ENCODE assay signal across 8 cellular contexts in the genomic region with DNA sequence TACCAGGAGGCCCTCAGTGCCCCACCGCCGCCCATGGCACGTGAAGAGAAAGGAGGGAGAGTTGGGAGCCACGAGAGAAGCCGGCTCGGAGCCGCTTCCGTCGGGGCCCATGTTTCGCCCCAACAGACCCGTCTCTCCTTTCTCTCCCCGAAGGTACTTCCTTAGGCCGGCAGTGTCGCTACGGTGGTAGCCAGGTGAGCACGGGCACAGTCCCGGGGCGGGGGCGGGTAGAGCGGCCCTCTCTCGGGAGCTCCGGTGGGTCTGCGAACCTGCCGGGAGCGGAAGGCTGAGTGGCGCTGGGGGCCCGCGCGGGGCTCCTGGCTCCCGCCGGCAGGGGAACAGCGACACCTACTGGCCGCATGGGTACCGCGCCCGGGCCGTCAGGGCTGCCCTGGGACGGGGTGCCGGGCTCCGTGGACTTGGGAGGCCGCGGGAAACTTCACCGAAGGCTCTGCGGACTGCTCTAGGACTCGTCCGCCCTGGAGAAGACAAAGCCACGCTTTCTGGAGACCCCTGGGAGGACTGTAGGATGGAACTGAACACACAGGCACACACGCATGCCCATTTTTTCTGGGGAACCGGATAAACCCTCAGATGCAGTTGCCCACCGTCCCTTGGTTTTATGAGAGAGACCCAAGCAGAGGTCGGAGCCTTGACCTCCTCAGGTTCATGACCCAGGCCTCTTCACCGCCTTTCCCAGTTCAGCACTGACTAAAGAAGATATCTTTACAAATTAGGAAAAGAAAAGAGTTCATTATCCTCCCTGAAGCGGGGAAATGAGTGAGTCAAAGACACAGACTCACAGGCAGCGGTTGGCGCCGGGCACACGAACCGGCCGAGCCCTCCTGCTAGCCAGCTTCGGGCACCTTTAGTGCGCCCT.
A peak's percentile ranks its signal among the peaks of the same experiment; 100 is the strongest.
DNase-seq lines count a peak whose midpoint lies in the region; ATAC-seq and TF ChIP-seq lines count a peak whose summit lies in the region.

No MANE protein-coding gene starts in this region.

- DNase-seq in AG10803 (ENCODE audit: low read depth) (peak; percentile 19), NCI-H69 (lab: John Stamatoyannopoulos, UW) (peak; percentile 90), endothelial cell (ENCODE audit: low spot score) (peak; percentile 95), mucosa of gallbladder (ENCODE audit: low spot score) (peak; percentile 59)
- DNase-seq in activated CD8-positive, alpha-beta memory T cell treated with anti-CD3 and anti-CD28 coated beads for 48 hours (ENCODE audit: low read depth in 2 of 3, low spot score in 2 of 3): peak; percentile 53 to 84 (median 76)
- DNase-seq in stimulated activated CD8-positive, alpha-beta memory T cell treated with anti-CD3 and anti-CD28 coated beads, Interleukin-4, amount 100 ng/mL, for 4 hours (ENCODE audit: low read depth in 2 of 2, low spot score in 1 of 2): peak; percentile 37 to 67

- H3K4me3 Mint-ChIP-seq in endothelial cell (ENCODE audit: unreplicated experiment): peak overlapping the region; percentile 31

- H3K36me3 Mint-ChIP-seq in endothelial cell (ENCODE audit: low read depth, unreplicated experiment): peaks cover 8% of the 10 kb centered on the region

- H3K9me3 Mint-ChIP-seq in endothelial cell (ENCODE audit: unreplicated experiment): no peaks in the 10 kb centered on the region

- H3K27me3 Mint-ChIP-seq in endothelial cell (ENCODE audit: unreplicated experiment): peaks cover 49% of the 10 kb centered on the region

- peak overlapping the region; percentile 30; the same call in 1 of the 2 replicates for H3K4me3 ChIP-seq in AG10803 (ENCODE audit: low read length)

- peak; percentile 81 for ATAC-seq in GM18907 (IDR thresholded peaks at IDR 0.05; ENCODE audit: unreplicated experiment)
- peak; percentile 73 for ATAC-seq in HG03108 (IDR thresholded peaks at IDR 0.05; ENCODE audit: unreplicated experiment)

- peaks cover 16% of the 10 kb centered on the region for H3K4me1 Mint-ChIP-seq in endothelial cell (ENCODE audit: unreplicated experiment)

- H3K27ac Mint-ChIP-seq in endothelial cell (ENCODE audit: unreplicated experiment): no peak overlapping the region

- TF ChIP-seq CTCF in AG10803 (conservative IDR thresholded peaks at IDR 0.05; ENCODE audit: low read length) (peak; percentile 67), endothelial cell (IDR thresholded peaks at IDR 0.05; ENCODE audit: unreplicated experiment) (peak; percentile 98)

Comparison
In these comparisons a context has a peak if more than half of its experiments do, and no peak if none do; other contexts are left out.
1. Peak in every context shown above with its lines: DNase-seq, ATAC-seq and H3K4me3 ChIP-seq.
2. DNase-seq: peak in every context shown above with its lines; median percentile 95 in endothelial cell; 90 in NCI-H69; 76 in activated CD8-positive, alpha-beta memory T cell treated with anti-CD3 and anti-CD28 coated beads for 48 hours; 59 in mucosa of gallbladder; 52 in stimulated activated CD8-positive, alpha-beta memory T cell treated with anti-CD3 and anti-CD28 coated beads, Interleukin-4, amount 100 ng/mL, for 4 hours; 19 in AG10803.